9 cellular contexts compared by ENCODE assay signal in genomic region chr4:48212165-48212564, GRCh38. TPM values are rescaled to one million over a fixed set of nuclear protein-coding genes. Genes with fewer than 3 reads are reported as not detected.
DNase-seq lines count a peak whose midpoint lies in the region; ATAC-seq and TF ChIP-seq lines count a peak whose summit lies in the region.
"Had no signal": no experiment of that assay in that cellular context is flagged by ENCODE, and none has a peak within 500 bp of the region (broad histone marks: within the 10 kb centered on the region; RNA-seq: fewer than 3 reads in every experiment).

No MANE protein-coding gene starts in this region.

- H3K9me3 ChIP-seq in SU-DHL-6 (ENCODE audit: insufficient read depth, low read length), result no peaks in the 10 kb centered on the region

- peaks cover 3% of the 10 kb centered on the region for H3K27me3 Mint-ChIP-seq in activated CD4-positive, alpha-beta T cell treated with anti-CD3 and anti-CD28 coated beads, Interleukin-2, amount 10 ng/mL, durations not matched to agents 24 days and 14 days

- peak; percentile 85 for ATAC-seq in GM19467 (IDR thresholded peaks at IDR 0.05; ENCODE audit: unreplicated experiment)
- peak; percentile 80 for ATAC-seq in HG03159 (IDR thresholded peaks at IDR 0.05; ENCODE audit: unreplicated experiment)

- H3K79me2 ChIP-seq in SU-DHL-6 (ENCODE audit: insufficient read depth, low read length), result peaks cover 88% of the 10 kb centered on the region

- no peak overlapping the region for H3K4me3 Mint-ChIP-seq in activated CD4-positive, alpha-beta T cell treated with anti-CD3 and anti-CD28 coated beads, Interleukin-2, amount 10 ng/mL, durations not matched to agents 24 days and 14 days
- H3K4me3 Mint-ChIP-seq: brain had no signal

- no peaks in the 10 kb centered on the region for H3K9me2 ChIP-seq in SU-DHL-6 (replicated peaks; ENCODE audit: insufficient read depth, low read length)

- H3K9me3 Mint-ChIP-seq in activated CD4-positive, alpha-beta T cell treated with anti-CD3 and anti-CD28 coated beads, Interleukin-2, amount 10 ng/mL, durations not matched to agents 24 days and 14 days, result no peaks in the 10 kb centered on the region

- H3K4me1 Mint-ChIP-seq in activated CD4-positive, alpha-beta T cell treated with anti-CD3 and anti-CD28 coated beads, Interleukin-2, amount 10 ng/mL, durations not matched to agents 24 days and 14 days, result peaks cover 13% of the 10 kb centered on the region
- H3K4me1 Mint-ChIP-seq: brain had no signal

- H3K36me3 ChIP-seq in SU-DHL-6 (ENCODE audit: low read length), result peaks cover 6% of the 10 kb centered on the region; the same call in 1 of the 2 replicates

- H3K4me3 ChIP-seq in SU-DHL-6 (ENCODE audit: insufficient read depth, low read length, poor library complexity, severe bottlenecking), result peak overlapping the region; percentile 41

- intact Hi-C loops in activated CD4-positive, alpha-beta T cell treated with anti-CD3 and anti-CD28 coated beads, Interleukin-2, amount 10 ng/mL, durations not matched to agents 24 days and 14 days (cut with micrococcal nuclease), result no loop called here

- H4K20me1 ChIP-seq in SU-DHL-6 (ENCODE audit: low read depth, low read length), result no peaks in the 10 kb centered on the region

- peak; percentile 90 for DNase-seq in GDM1 (lab: John Stamatoyannopoulos, UW)
- no peak for DNase-seq in NCI-H2196 treated with DMSO at 0.1 percent for 48 hours (lab: John Stamatoyannopoulos, UW; ENCODE audit: unreplicated experiment)
- DNase-seq in activated CD4-positive, alpha-beta T cell treated with anti-CD3 and anti-CD28 coated beads, Interleukin-2, amount 10 ng/mL, durations not matched to agents 24 days and 14 days, result no peak
- DNase-seq in activated CD4-positive, alpha-beta T cell treated with anti-CD3 and anti-CD28 coated beads for 4 hours, result no peak
- no peak for DNase-seq in SHP77 treated with DMSO at 0.1 percent for 48 hours (lab: John Stamatoyannopoulos, UW)

- no peaks in the 10 kb centered on the region for H3K27me3 ChIP-seq in SU-DHL-6 (ENCODE audit: low read length)

- peak overlapping the region; percentile 81 for H3K4me2 ChIP-seq in SU-DHL-6 (ENCODE audit: low read depth, low read length, poor library complexity, severe bottlenecking)

- peaks cover 54% of the 10 kb centered on the region for H3F3A ChIP-seq in SU-DHL-6 (ENCODE audit: insufficient read depth)

- H3K36me3 Mint-ChIP-seq in activated CD4-positive, alpha-beta T cell treated with anti-CD3 and anti-CD28 coated beads, Interleukin-2, amount 10 ng/mL, durations not matched to agents 24 days and 14 days (ENCODE audit: low read depth), result no peaks in the 10 kb centered on the region
- H3K36me3 Mint-ChIP-seq: brain had no signal

- H3K9ac ChIP-seq in SU-DHL-6 (ENCODE audit: low read length), result peak overlapping the region; percentile 63

- no peak for TF ChIP-seq CTCF in SU-DHL-6 (IDR thresholded peaks at IDR 0.05; ENCODE audit: insufficient read depth, low read length, poor library complexity, severe bottlenecking)

- H2AFZ ChIP-seq in SU-DHL-6 (ENCODE audit: low read depth, low read length, severe bottlenecking), result no peak overlapping the region

- no peak overlapping the region for H3K27ac Mint-ChIP-seq in activated CD4-positive, alpha-beta T cell treated with anti-CD3 and anti-CD28 coated beads, Interleukin-2, amount 10 ng/mL, durations not matched to agents 24 days and 14 days
- H3K27ac Mint-ChIP-seq: brain had no signal

- H3K27ac ChIP-seq in SU-DHL-6 (ENCODE audit: low read depth, low read length), result peak overlapping the region; percentile 99

RNA-seq across cellular contexts. Expression of gene TEC, which starts 57.5 kb away (rescaled TPM):
- total RNA-seq in activated CD4-positive, alpha-beta T cell treated with anti-CD3 and anti-CD28 coated beads, Interleukin-2, amount 10 ng/mL, durations not matched to agents 24 days and 14 days, result 2.7 and 3.0 TPM in 2 replicates
